Comparison of ENCODE assay signal across 11 cellular contexts in the genomic region with DNA sequence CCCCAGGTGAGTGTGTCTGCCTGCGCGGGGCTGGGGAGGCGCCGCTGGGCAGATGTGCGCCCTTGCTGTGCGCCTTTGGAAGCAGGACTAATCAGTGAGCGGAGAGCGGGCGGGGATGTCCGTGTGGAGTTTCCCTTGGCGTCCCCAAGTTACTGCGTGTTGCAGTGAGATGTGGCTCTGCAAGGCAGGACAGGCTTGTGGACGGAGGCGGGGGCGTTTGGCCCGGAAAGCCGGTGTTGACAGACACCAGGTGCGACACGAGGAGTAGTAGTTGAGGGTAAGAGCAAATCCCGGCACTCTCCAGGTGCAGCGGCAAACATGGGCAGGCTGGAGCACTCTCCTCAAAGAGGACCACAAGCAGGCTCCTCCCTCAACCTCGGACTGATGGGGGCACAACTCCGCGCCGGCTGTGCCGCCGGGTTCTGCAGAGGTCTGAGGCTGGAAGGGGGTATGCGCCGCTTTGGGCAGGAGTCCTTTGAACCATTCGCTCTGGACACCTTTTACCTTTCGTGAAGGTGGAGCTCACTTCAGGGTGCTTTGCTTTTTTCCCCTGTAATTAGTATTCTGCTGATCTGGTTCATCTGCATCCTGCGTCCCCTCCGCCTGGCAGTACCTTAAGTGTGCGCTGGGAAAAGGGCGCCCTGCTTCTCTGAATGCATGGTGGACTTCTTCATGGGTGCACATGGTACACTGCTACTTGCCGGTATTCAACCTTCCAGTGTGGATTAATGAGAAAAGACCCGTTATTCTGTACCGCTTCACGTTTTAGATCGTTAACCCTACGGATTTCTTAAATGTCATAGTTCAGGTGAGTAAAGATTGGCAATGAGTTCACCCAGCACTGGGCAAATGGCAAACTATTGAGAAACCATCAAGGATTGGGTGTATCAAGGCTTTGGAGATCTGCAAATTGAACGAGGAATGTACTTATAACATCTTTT. TPM values are rescaled to one million over a fixed set of nuclear protein-coding genes. Genes with fewer than 3 reads are reported as not detected.
DNase-seq lines count a peak whose midpoint lies in the region; ATAC-seq and TF ChIP-seq lines count a peak whose summit lies in the region.
"Had no signal": no experiment of that assay in that cellular context is flagged by ENCODE, and none has a peak within 500 bp of the region (broad histone marks: within the 10 kb centered on the region; RNA-seq: fewer than 3 reads in every experiment).

No MANE protein-coding gene starts in this region.

- peaks cover 0 to 18% (median 12%) of the 10 kb centered on the region in 4 donors for H3K4me1 ChIP-seq in esophagus muscularis mucosa
- H3K4me1 ChIP-seq in gastroesophageal sphincter, result peaks cover 0 to 18% (median 3%) of the 10 kb centered on the region in 3 donors

- H3K4me3 ChIP-seq in esophagus muscularis mucosa (peak overlapping the region; percentile 28 to 46 (median 37)), gastroesophageal sphincter (peak overlapping the region in 1 of 2 donors; percentile 46)

- ATAC-seq in gastroesophageal sphincter, result no peak

- intact Hi-C loops in esophagus muscularis mucosa (cut with DNase I) (no loop called here), posterior cingulate gyrus (cut with DNase I) (no loop called here)

- DNase-seq in GM13976 (ENCODE audit: low spot score) (peak; percentile 21), NCI-H446 treated with DMSO at 0.1 percent for 48 hours (lab: John Stamatoyannopoulos, UW) (peak; percentile 45), esophagus muscularis mucosa (ENCODE audit: extremely low spot score) (no peak), posterior cingulate gyrus (peak in 8 of 10 donors; percentile 7 to 91 (median 33)), NCI-H1694 treated with DMSO at 0.1 percent for 48 hours (lab: John Stamatoyannopoulos, UW) (no peak), GM20000 (ENCODE audit: low spot score) (no peak), dermis blood vessel endothelial cell (no peak)

- H3K27ac ChIP-seq in esophagus muscularis mucosa (replicated peaks in 1 of 4) (no peak overlapping the region), gastroesophageal sphincter (no peak overlapping the region)

- TF ChIP-seq CTCF in GM13976 (IDR thresholded peaks at IDR 0.05; ENCODE audit: borderline replicate concordance, control extremely low read depth, extremely low read depth, insufficient read depth, missing control alignments), result no peak
- no peak for TF ChIP-seq CTCF in esophagus muscularis mucosa (IDR thresholded peaks at IDR 0.05)
- no peak for TF ChIP-seq CTCF in gastroesophageal sphincter (IDR thresholded peaks at IDR 0.05)
- no peak for TF ChIP-seq CTCF in GM20000 (IDR thresholded peaks at IDR 0.05; ENCODE audit: extremely low read depth, missing control alignments)

- TF ChIP-seq EP300 in esophagus muscularis mucosa (IDR thresholded peaks at IDR 0.05) (no peak), gastroesophageal sphincter (IDR thresholded peaks at IDR 0.05) (no peak)

- in situ Hi-C loops in GM13976 (cut with MboI; ENCODE audit: low sequenced_read_pairs, unreplicated experiment), result no loop called here

- H3K9me3 ChIP-seq in esophagus muscularis mucosa (no peaks in the 10 kb centered on the region), gastroesophageal sphincter (no peaks in the 10 kb centered on the region)

- 23% methylated on average over 19 of the region's 42 CpGs for WGBS in esophagus muscularis mucosa
- 15 to 27% methylated on average over 11 to 20 of the region's 42 CpGs for WGBS in gastroesophageal sphincter (ENCODE audit: low coverage in 1 of 2), 2 donors

- H3K27me3 ChIP-seq in esophagus muscularis mucosa (peaks cover 0 to 20% (median 5%) of the 10 kb centered on the region in 4 donors), gastroesophageal sphincter (peaks cover 38% of the 10 kb centered on the region)

- no peaks in the 10 kb centered on the region for H3K36me3 ChIP-seq in esophagus muscularis mucosa
- no peaks in the 10 kb centered on the region for H3K36me3 ChIP-seq in gastroesophageal sphincter

- TF ChIP-seq POLR2A in esophagus muscularis mucosa (IDR thresholded peaks at IDR 0.05; ENCODE audit: low read depth) (no peak), gastroesophageal sphincter (IDR thresholded peaks at IDR 0.05) (no peak)

RNA-seq across cellular contexts. Expression of a gene that starts 0.6 kb away (rescaled TPM):
- total RNA-seq in esophagus muscularis mucosa (under 1 TPM in 2 of 4 donors, not detected in 2; 0.06 to 0.33 TPM), gastroesophageal sphincter (under 1 TPM in 1 of 4 donors, not detected in 3; 0.04 TPM), dermis blood vessel endothelial cell (not detected in 2 replicates)
- total RNA-seq: epithelial cell of proximal tubule; myocyte; T-helper 1 cell treated with Interleukin-12 subunit alpha and Interleukin-12 subunit beta and Interleukin-4 antibody, amounts not matched to agents 30 ng/mL and 1 ng/mL, for 36 hours had no signal

Comparison
In these comparisons a context has a peak if more than half of its experiments do, and no peak if none do; other contexts are left out.
1. DNase-seq: peak in GM13976 (single experiment), NCI-H446 treated with DMSO at 0.1 percent for 48 hours (single experiment) and posterior cingulate gyrus (8 of 10); none in esophagus muscularis mucosa (single experiment), NCI-H1694 treated with DMSO at 0.1 percent for 48 hours (single experiment), GM20000 (single experiment) and dermis blood vessel endothelial cell (single experiment).